ENCODE assay signal across 9 cellular contexts in genomic region chr20:13462091-13462490, GRCh38.
"Had no signal": no experiment of that assay in that cellular context is flagged by ENCODE, and none has a peak within 500 bp of the region (broad histone marks: within the 10 kb centered on the region; RNA-seq: fewer than 3 reads in every experiment).

No MANE protein-coding gene starts in this region.

- H3K9me3 Mint-ChIP-seq: HFFc6, IgD-negative memory B cell had no signal

- H3K4me2 ChIP-seq: KMS-11 had no signal

- H3K9ac ChIP-seq: GM23248, KMS-11 had no signal

- H3K36me3 Mint-ChIP-seq: IgD-negative memory B cell had no signal

- H3K27me3 Mint-ChIP-seq: IgD-negative memory B cell had no signal

- H3K36me3 ChIP-seq: HAP-1 had no signal

- H3K27ac ChIP-seq: GM23248, KMS-11 had no signal

- H3K27ac Mint-ChIP-seq: HFFc6, IgD-negative memory B cell had no signal

- H3K9me3 ChIP-seq: HAP-1 had no signal

- H3K4me3 ChIP-seq: GM23248, HAP-1 had no signal

- H2AFZ ChIP-seq: GM23248 had no signal

- H3K4me1 Mint-ChIP-seq: IgD-negative memory B cell had no signal

- ATAC-seq: HCT116 had no signal

- H3K4me3 Mint-ChIP-seq: HFFc6, IgD-negative memory B cell had no signal

- DNase-seq: GM23248, GOT3, H7, HFFc6, KBM-7 had no signal
